Comparison of ENCODE assay signal across 9 cellular contexts in the genomic region with DNA sequence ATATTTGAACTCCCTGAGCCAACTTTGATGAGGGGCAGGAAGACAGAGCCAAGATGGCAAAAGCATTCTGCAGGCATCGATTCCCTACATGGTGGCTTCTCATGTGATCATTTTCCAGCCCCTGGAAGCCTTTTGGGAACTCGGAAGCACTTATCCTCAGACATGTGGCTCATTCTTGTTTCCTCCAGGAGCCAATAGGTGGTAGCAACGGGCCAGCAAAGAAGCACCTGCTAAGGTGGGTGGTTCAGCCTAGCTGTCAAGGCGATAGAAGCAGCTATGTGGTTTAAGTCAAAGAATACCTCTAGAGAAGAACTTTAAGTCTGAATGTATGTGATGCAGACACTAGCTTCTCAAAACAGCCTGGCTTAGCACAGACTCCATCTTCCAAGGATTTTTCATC.
DNase-seq lines count a peak whose midpoint lies in the region; ATAC-seq and TF ChIP-seq lines count a peak whose summit lies in the region.
"Had no signal": no experiment of that assay in that cellular context is flagged by ENCODE, and none has a peak within 500 bp of the region (broad histone marks: within the 10 kb centered on the region; RNA-seq: fewer than 3 reads in every experiment).

No MANE protein-coding gene starts in this region.

- H2AFZ ChIP-seq in neural cell (ENCODE audit: low read depth, low read length): no peak overlapping the region

- ATAC-seq in RWPE2 (ENCODE audit: low read depth): peak; percentile 88
- ATAC-seq in HG02973 (IDR thresholded peaks at IDR 0.05; ENCODE audit: unreplicated experiment): no peak

- H3K4me1 ChIP-seq in RWPE2 (ENCODE audit: insufficient read depth, poor library complexity, severe bottlenecking) (no peaks in the 10 kb centered on the region), left ventricle myocardium inferior (no peaks in the 10 kb centered on the region)

- H3K27me3 ChIP-seq in RWPE2 (ENCODE audit: insufficient read depth, poor library complexity, severe bottlenecking): peaks cover 4% of the 10 kb centered on the region
- H3K27me3 ChIP-seq in neural cell (ENCODE audit: insufficient read depth, low read depth, low read length): no peaks in the 10 kb centered on the region
- peaks cover 27% of the 10 kb centered on the region for H3K27me3 ChIP-seq in left ventricle myocardium inferior (ENCODE audit: low read depth)
- H3K27me3 ChIP-seq: neutrophil had no signal

- H3K4me3 ChIP-seq in RWPE2 (ENCODE audit: severe bottlenecking): no peak overlapping the region
- H3K4me3 ChIP-seq in neural cell (ENCODE audit: low read length): no peak overlapping the region
- H3K4me3 ChIP-seq in left ventricle myocardium inferior: no peak overlapping the region

- no peaks in the 10 kb centered on the region for H3K79me2 ChIP-seq in neural cell (replicated peaks; ENCODE audit: insufficient read depth, low read length)

- H3K4me2 ChIP-seq in neural cell (ENCODE audit: low read length): no peak overlapping the region

- H3K9ac ChIP-seq in neural cell (ENCODE audit: low read length): no peak overlapping the region

- H3K9me2 ChIP-seq in neural cell (ENCODE audit: insufficient read depth, low read length): no peaks in the 10 kb centered on the region

- no peak for TF ChIP-seq EP300 in neural cell (conservative IDR thresholded peaks at IDR 0.05; ENCODE audit: poor library complexity, severe bottlenecking)

- TF ChIP-seq CTCF in RWPE2 (IDR thresholded peaks at IDR 0.05; ENCODE audit: poor library complexity, severe bottlenecking) (peak; percentile 54), neural cell (IDR thresholded peaks at IDR 0.05; ENCODE audit: poor library complexity, severe bottlenecking) (peak; percentile 60), left ventricle myocardium inferior (IDR thresholded peaks at IDR 0.05; ENCODE audit: borderline replicate concordance) (no peak)

- DNase-seq in NCI-H510A treated with DMSO at 0.1 percent for 48 hours (lab: John Stamatoyannopoulos, UW) (peak; percentile 8), NCI-H510A (lab: John Stamatoyannopoulos, UW) (no peak), NCI-H1092 (lab: John Stamatoyannopoulos, UW) (peak; percentile 8), RWPE2 (ENCODE audit: low spot score) (no peak), left ventricle myocardium inferior (no peak)
- DNase-seq in NK-92 treated with Interleukin-12 subunit alpha and Interleukin-12 subunit beta, amount 100 ng/mL, for 24 hours (lab: John Stamatoyannopoulos, UW): no peak

- H4K20me1 ChIP-seq in neural cell (ENCODE audit: insufficient read depth): no peaks in the 10 kb centered on the region

- intact Hi-C loops in left ventricle myocardium inferior (cut with micrococcal nuclease): no loop called here

- no peaks in the 10 kb centered on the region for H3F3A ChIP-seq in neural cell (ENCODE audit: insufficient read depth, low read length, poor library complexity, severe bottlenecking)

- no peaks in the 10 kb centered on the region for H3K9me3 ChIP-seq in RWPE2 (ENCODE audit: severe bottlenecking)
- no peaks in the 10 kb centered on the region for H3K9me3 ChIP-seq in neural cell (ENCODE audit: low read length)
- peaks cover 9% of the 10 kb centered on the region for H3K9me3 ChIP-seq in left ventricle myocardium inferior (replicated peaks)
- H3K9me3 ChIP-seq: neutrophil had no signal

- no peak overlapping the region for H3K27ac ChIP-seq in RWPE2 (ENCODE audit: poor library complexity, severe bottlenecking)
- H3K27ac ChIP-seq in neural cell (ENCODE audit: low read length): no peak overlapping the region
- H3K27ac ChIP-seq in left ventricle myocardium inferior (replicated peaks): no peak overlapping the region
- H3K27ac ChIP-seq: neutrophil had no signal

- no peaks in the 10 kb centered on the region for H3K36me3 ChIP-seq in RWPE2 (ENCODE audit: low read depth)
- H3K36me3 ChIP-seq in neural cell (ENCODE audit: insufficient read depth, low read length): no peaks in the 10 kb centered on the region
- H3K36me3 ChIP-seq in left ventricle myocardium inferior: no peaks in the 10 kb centered on the region
- H3K36me3 ChIP-seq: neutrophil had no signal

- peak; percentile 62 for TF ChIP-seq RAD21 in neural cell (conservative IDR thresholded peaks at IDR 0.05)

TF ChIP-seq in neural cell, 6 proteins besides CTCF, POLR2A, EP300 and RAD21:
- no peak for TF ChIP-seq POLR2AphosphoS5 (IDR thresholded peaks at IDR 0.05)
- TF ChIP-seq MXI1 (conservative IDR thresholded peaks at IDR 0.05; ENCODE audit: poor library complexity, severe bottlenecking): no peak
- no peak for TF ChIP-seq TAF1 (IDR thresholded peaks at IDR 0.05; ENCODE audit: low read depth)
- TF ChIP-seq, protein P1, sequence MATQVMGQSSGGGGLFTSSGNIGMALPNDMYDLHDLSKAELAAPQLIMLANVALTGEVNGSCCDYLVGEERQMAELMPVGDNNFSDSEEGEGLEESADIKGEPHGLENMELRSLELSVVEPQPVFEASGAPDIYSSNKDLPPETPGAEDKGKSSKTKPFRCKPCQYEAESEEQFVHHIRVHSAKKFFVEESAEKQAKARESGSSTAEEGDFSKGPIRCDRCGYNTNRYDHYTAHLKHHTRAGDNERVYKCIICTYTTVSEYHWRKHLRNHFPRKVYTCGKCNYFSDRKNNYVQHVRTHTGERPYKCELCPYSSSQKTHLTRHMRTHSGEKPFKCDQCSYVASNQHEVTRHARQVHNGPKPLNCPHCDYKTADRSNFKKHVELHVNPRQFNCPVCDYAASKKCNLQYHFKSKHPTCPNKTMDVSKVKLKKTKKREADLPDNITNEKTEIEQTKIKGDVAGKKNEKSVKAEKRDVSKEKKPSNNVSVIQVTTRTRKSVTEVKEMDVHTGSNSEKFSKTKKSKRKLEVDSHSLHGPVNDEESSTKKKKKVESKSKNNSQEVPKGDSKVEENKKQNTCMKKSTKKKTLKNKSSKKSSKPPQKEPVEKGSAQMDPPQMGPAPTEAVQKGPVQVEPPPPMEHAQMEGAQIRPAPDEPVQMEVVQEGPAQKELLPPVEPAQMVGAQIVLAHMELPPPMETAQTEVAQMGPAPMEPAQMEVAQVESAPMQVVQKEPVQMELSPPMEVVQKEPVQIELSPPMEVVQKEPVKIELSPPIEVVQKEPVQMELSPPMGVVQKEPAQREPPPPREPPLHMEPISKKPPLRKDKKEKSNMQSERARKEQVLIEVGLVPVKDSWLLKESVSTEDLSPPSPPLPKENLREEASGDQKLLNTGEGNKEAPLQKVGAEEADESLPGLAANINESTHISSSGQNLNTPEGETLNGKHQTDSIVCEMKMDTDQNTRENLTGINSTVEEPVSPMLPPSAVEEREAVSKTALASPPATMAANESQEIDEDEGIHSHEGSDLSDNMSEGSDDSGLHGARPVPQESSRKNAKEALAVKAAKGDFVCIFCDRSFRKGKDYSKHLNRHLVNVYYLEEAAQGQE (IDR thresholded peaks at IDR 0.05; ENCODE audit: borderline replicate concordance): no peak
- no peak for TF ChIP-seq SMC3 (conservative IDR thresholded peaks at IDR 0.05; ENCODE audit: poor library complexity)
- TF ChIP-seq EZH2 (IDR thresholded peaks at IDR 0.05; ENCODE audit: borderline replicate concordance, insufficient read depth, low read length, poor library complexity, severe bottlenecking): no peak

Comparison
In these comparisons a context has a peak if more than half of its experiments do, and no peak if none do; other contexts are left out.
1. DNase-seq: peak in NCI-H510A treated with DMSO at 0.1 percent for 48 hours (single experiment) and NCI-H1092 (single experiment); none in NCI-H510A (single experiment), RWPE2 (single experiment), NK-92 treated with Interleukin-12 subunit alpha and Interleukin-12 subunit beta, amount 100 ng/mL, for 24 hours (single experiment) and left ventricle myocardium inferior (single experiment).